In the genomic region with DNA sequence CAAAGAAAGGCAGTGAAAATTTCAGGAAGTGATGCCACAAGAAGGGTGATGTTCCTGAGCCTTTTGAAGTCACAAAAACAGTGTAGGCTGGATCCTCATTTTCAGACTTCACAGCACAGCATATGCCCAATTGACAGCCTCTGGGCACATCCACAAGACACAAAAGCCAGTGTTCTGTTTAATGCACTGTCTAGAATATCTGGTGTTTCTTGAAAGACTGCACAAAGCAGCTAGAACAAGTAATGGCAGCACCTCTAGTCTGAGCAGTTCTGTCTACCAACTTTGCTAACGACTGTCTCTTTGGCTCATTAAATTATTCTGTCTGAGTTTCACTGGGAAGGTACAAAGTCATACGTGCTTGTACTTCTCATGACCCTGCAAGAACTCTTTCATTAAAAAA, we compare ENCODE assay signal across 21 cellular contexts.
A peak's percentile ranks its signal among the peaks of the same experiment; 100 is the strongest.
DNase-seq lines count a peak whose midpoint lies in the region; ATAC-seq and TF ChIP-seq lines count a peak whose summit lies in the region.
"Had no signal": no experiment of that assay in that cellular context is flagged by ENCODE, and none has a peak within 500 bp of the region (broad histone marks: within the 10 kb centered on the region; RNA-seq: fewer than 3 reads in every experiment).

No MANE protein-coding gene starts in this region.

- DNase-seq in DMS79 (lab: John Stamatoyannopoulos, UW) = peak; percentile 5
- no peak for DNase-seq in T-helper 2 cell treated with Interferon-gamma antibody and Interleukin-4, amounts not matched to agents 5 μg/mL and 100 μg/mL, for 36 hours (ENCODE audit: low spot score)
- no peak for DNase-seq in stimulated activated CD4-positive, alpha-beta T cell treated with anti-CD3 and anti-CD28 coated beads, Interleukin-15, amount 100 ng/mL, for 24 hours
- DNase-seq in AML-193 (lab: John Stamatoyannopoulos, UW) = no peak
- DNase-seq in esophagus squamous epithelium (lab: John Stamatoyannopoulos, UW) = no peak
- DNase-seq: 8988T; activated CD8-positive, alpha-beta memory T cell treated with anti-CD3 and anti-CD28 coated beads, Interleukin-2, amount 50 U/mL, for 48 hours; activated effector memory CD4-positive, alpha-beta T cell treated with Interleukin-2 at 50 U/mL for 16 hours; activated naive CD8-positive, alpha-beta T cell treated with anti-CD3 and anti-CD28 coated beads, Interleukin-2, amount 50 U/mL, for 24 hours; kidney glomerular epithelial cell; naive B cell; NCI-H1436; NCI-H226; NK-92 treated with Interleukin-12 subunit alpha and Interleukin-12 subunit beta, amount 100 ng/mL, for 24 hours had no signal

- no peaks in the 10 kb centered on the region for H3K4me1 Mint-ChIP-seq in T-helper 2 cell treated with Interferon-gamma antibody and Interleukin-4, amounts not matched to agents 5 μg/mL and 100 μg/mL, for 36 hours (ENCODE audit: low read depth)
- H3K4me1 Mint-ChIP-seq: B cell, memory B cell, naive B cell had no signal

- intact Hi-C loops in esophagus squamous epithelium (cut with DNase I) = no loop called here

- no peak for TF ChIP-seq CTCF in esophagus squamous epithelium (IDR thresholded peaks at IDR 0.05)

- H3K27me3 ChIP-seq in esophagus squamous epithelium = no peaks in the 10 kb centered on the region

- H3K27me3 Mint-ChIP-seq in T-helper 2 cell treated with Interferon-gamma antibody and Interleukin-4, amounts not matched to agents 5 μg/mL and 100 μg/mL, for 36 hours (ENCODE audit: low read depth) = no peaks in the 10 kb centered on the region
- H3K27me3 Mint-ChIP-seq: activated naive CD8-positive, alpha-beta T cell treated with anti-CD3 and anti-CD28 coated beads, Interleukin-2, amount 50 U/mL, for 24 hours; B cell; memory B cell; naive B cell had no signal

- H3K27ac ChIP-seq in esophagus squamous epithelium = no peak overlapping the region
- H3K27ac ChIP-seq: HL-60 had no signal

- no peaks in the 10 kb centered on the region for H3K9me3 ChIP-seq in esophagus squamous epithelium

- no peaks in the 10 kb centered on the region for H3K9me3 Mint-ChIP-seq in T-helper 2 cell treated with Interferon-gamma antibody and Interleukin-4, amounts not matched to agents 5 μg/mL and 100 μg/mL, for 36 hours

- peak; percentile 7 for ATAC-seq in GM19395 (IDR thresholded peaks at IDR 0.05; ENCODE audit: unreplicated experiment)
- peak; percentile 0 for ATAC-seq in HG02610 (IDR thresholded peaks at IDR 0.05; ENCODE audit: unreplicated experiment)
- peak; percentile 12 for ATAC-seq in HG03571 (IDR thresholded peaks at IDR 0.05; ENCODE audit: unreplicated experiment)

- no peak for TF ChIP-seq POLR2A in esophagus squamous epithelium (IDR thresholded peaks at IDR 0.05)

- H3K4me3 Mint-ChIP-seq in T-helper 2 cell treated with Interferon-gamma antibody and Interleukin-4, amounts not matched to agents 5 μg/mL and 100 μg/mL, for 36 hours = no peak overlapping the region
- H3K4me3 Mint-ChIP-seq: activated naive CD8-positive, alpha-beta T cell treated with anti-CD3 and anti-CD28 coated beads, Interleukin-2, amount 50 U/mL, for 24 hours; B cell; memory B cell; naive B cell had no signal

- 21 to 56% methylated on average over 2 of the region's 2 CpGs for WGBS in esophagus squamous epithelium, 2 donors

- no peak overlapping the region for H3K4me3 ChIP-seq in esophagus squamous epithelium
- H3K4me3 ChIP-seq: SK-N-MC had no signal

- H3K4me1 ChIP-seq in esophagus squamous epithelium = no peaks in the 10 kb centered on the region

- H3K36me3 Mint-ChIP-seq in T-helper 2 cell treated with Interferon-gamma antibody and Interleukin-4, amounts not matched to agents 5 μg/mL and 100 μg/mL, for 36 hours (ENCODE audit: low read depth) = no peaks in the 10 kb centered on the region
- H3K36me3 Mint-ChIP-seq: memory B cell, naive B cell had no signal

- no peak overlapping the region for H3K27ac Mint-ChIP-seq in T-helper 2 cell treated with Interferon-gamma antibody and Interleukin-4, amounts not matched to agents 5 μg/mL and 100 μg/mL, for 36 hours
- H3K27ac Mint-ChIP-seq: activated naive CD8-positive, alpha-beta T cell treated with anti-CD3 and anti-CD28 coated beads, Interleukin-2, amount 50 U/mL, for 24 hours; B cell; memory B cell; naive B cell had no signal

- no peaks in the 10 kb centered on the region for H3K36me3 ChIP-seq in esophagus squamous epithelium
